In genomic region chr22:20930435-20930834, GRCh38 we compare ENCODE assay signal across 1 cellular context. TPM values are rescaled to one million over a fixed set of nuclear protein-coding genes. Genes with fewer than 3 reads are reported as not detected.
"Had no signal": no experiment of that assay in that cellular context is flagged by ENCODE, and none has a peak within 500 bp of the region (broad histone marks: within the 10 kb centered on the region; RNA-seq: fewer than 3 reads in every experiment).

No MANE protein-coding gene starts in this region.

RNA-seq across cellular contexts. Expression of gene AIFM3, which starts 36.6 kb away (rescaled TPM):
- total RNA-seq: endothelial cell of umbilical vein had no signal
